In genomic region chr16:58511933-58512815, GRCh38 we compare ENCODE assay signal across 1 cellular context.
A peak's percentile ranks its signal among the peaks of the same experiment; 100 is the strongest.
TF ChIP-seq lines count a peak whose summit lies in the region.

No MANE protein-coding gene starts in this region.

TF ChIP-seq in HepG2, 621 proteins besides CTCF, POLR2A, EP300 and RAD21 (continued from another document):
- TF ChIP-seq ZNF281 (CRISPR knock-in tag; IDR thresholded peaks at IDR 0.05; ENCODE audit: borderline replicate concordance) (no peak; the same call in 1 of the 2 replicates), ZHX1 (CRISPR knock-in tag; IDR thresholded peaks at IDR 0.05; ENCODE audit: low read depth) (no peak), ZNF788 (CRISPR knock-in tag; IDR thresholded peaks at IDR 0.05; ENCODE audit: borderline replicate concordance) (peak; percentile 65; the same call in 1 of the 2 replicates), ZMYM3 (CRISPR knock-in tag; IDR thresholded peaks at IDR 0.05) (no peak), GATAD2A (CRISPR knock-in tag; IDR thresholded peaks at IDR 0.05) (peak; percentile 36; the same call in 1 of the 2 replicates), MAX (IDR thresholded peaks at IDR 0.05) (peak; percentile 66), ZNF276 (CRISPR knock-in tag; IDR thresholded peaks at IDR 0.05; ENCODE audit: low read depth) (no peak), TEAD2 (CRISPR knock-in tag; IDR thresholded peaks at IDR 0.05) (no peak), SNAPC5 (CRISPR knock-in tag; IDR thresholded peaks at IDR 0.05; ENCODE audit: borderline replicate concordance) (no peak), MXD1 (CRISPR knock-in tag; IDR thresholded peaks at IDR 0.05) (no peak), ZNF75D (CRISPR knock-in tag; IDR thresholded peaks at IDR 0.05; ENCODE audit: borderline replicate concordance) (no peak), AGO2 (optimal IDR thresholded peaks at IDR 0.05; ENCODE audit: low read depth, low read length) (no peak), ZNF703 (CRISPR knock-in tag; IDR thresholded peaks at IDR 0.05; ENCODE audit: borderline replicate concordance) (no peak), REXO4 (CRISPR knock-in tag; IDR thresholded peaks at IDR 0.05; ENCODE audit: borderline replicate concordance) (no peak), ZNF326 (CRISPR knock-in tag; IDR thresholded peaks at IDR 0.05; ENCODE audit: borderline replicate concordance) (no peak), ZNF282 (IDR thresholded peaks at IDR 0.05; ENCODE audit: partially characterized antibody) (no peak), ZFAT (CRISPR knock-in tag; conservative IDR thresholded peaks at IDR 0.05) (no peak), RORA (CRISPR knock-in tag; IDR thresholded peaks at IDR 0.05) (no peak)
